9 cellular contexts compared by ENCODE assay signal in the genomic region with DNA sequence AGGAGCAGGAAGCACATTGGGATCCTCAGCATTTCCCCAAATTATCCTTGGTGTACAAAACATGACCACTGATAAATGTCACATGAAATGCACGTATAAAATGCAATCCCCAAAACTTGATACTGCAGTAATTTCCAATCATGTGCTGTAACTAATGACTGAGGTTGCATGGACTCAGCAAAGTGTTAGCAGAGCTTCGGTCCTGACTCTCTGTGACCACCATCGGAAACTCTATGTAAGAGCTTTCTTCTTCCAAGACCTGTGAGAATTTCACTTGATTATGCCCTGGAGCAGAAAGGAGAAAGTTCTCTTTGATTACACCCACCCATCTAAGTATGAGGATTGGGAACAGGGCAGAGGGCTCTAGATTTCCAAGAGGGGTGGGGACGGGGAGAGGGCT. TPM values are rescaled to one million over a fixed set of nuclear protein-coding genes. Genes with fewer than 3 reads are reported as not detected.
A peak's percentile ranks its signal among the peaks of the same experiment; 100 is the strongest.
DNase-seq lines count a peak whose midpoint lies in the region; FAIRE-seq and TF ChIP-seq lines count a peak whose summit lies in the region.
"Had no signal": no experiment of that assay in that cellular context is flagged by ENCODE, and none has a peak within 500 bp of the region (broad histone marks: within the 10 kb centered on the region; RNA-seq: fewer than 3 reads in every experiment).

No MANE protein-coding gene starts in this region.

- peaks cover 39% of the 10 kb centered on the region for H3K36me3 Mint-ChIP-seq in dendritic cell treated with granulocyte-macrophage colony-stimulating factor and Interleukin-4, amounts not matched to agents 40 ng/mL and 50 ng/mL, for 4 days (ENCODE audit: low read depth)

- H3K4me3 Mint-ChIP-seq in dendritic cell treated with granulocyte-macrophage colony-stimulating factor and Interleukin-4, amounts not matched to agents 40 ng/mL and 50 ng/mL, for 4 days = peak overlapping the region; percentile 94

- H3K27me3 ChIP-seq in GM06990 (replicated peaks; ENCODE audit: control insufficient read depth, insufficient read depth, low read length) (no peaks in the 10 kb centered on the region), MM.1S (replicated peaks; ENCODE audit: insufficient read depth, low read length) (no peaks in the 10 kb centered on the region), small intestine (ENCODE audit: control insufficient read depth in 2 of 2, insufficient read depth in 2 of 2, low read length in 2 of 2) (no peaks in the 10 kb centered on the region)

- H3K9me3 ChIP-seq in MM.1S (replicated peaks; ENCODE audit: insufficient read depth, low read length) = no peaks in the 10 kb centered on the region
- no peaks in the 10 kb centered on the region for H3K9me3 ChIP-seq in small intestine (ENCODE audit: control insufficient read depth, low read depth)
- H3K9me3 ChIP-seq: SJSA1 had no signal

- TF ChIP-seq CTCF in GM06990 (IDR thresholded peaks at IDR 0.05; ENCODE audit: insufficient read depth, low read length, poor library complexity, severe bottlenecking) = no peak
- no peak for TF ChIP-seq CTCF in MM.1S (IDR thresholded peaks at IDR 0.05; ENCODE audit: low read length)

- H3K36me3 ChIP-seq in GM06990 (ENCODE audit: control insufficient read depth, insufficient read depth, low read length) (peaks cover 12% of the 10 kb centered on the region), MM.1S (replicated peaks; ENCODE audit: insufficient read depth, low read length) (no peaks in the 10 kb centered on the region; the same call in 1 of the 2 replicates), small intestine (ENCODE audit: control insufficient read depth in 2 of 2, insufficient read depth in 2 of 2, low read length in 2 of 2) (no peaks in the 10 kb centered on the region)
- H3K36me3 ChIP-seq: SJSA1 had no signal

- peaks cover 38% of the 10 kb centered on the region for H3F3A ChIP-seq in MM.1S (ENCODE audit: insufficient read depth, low read length)

- no peaks in the 10 kb centered on the region for H3K9me2 ChIP-seq in MM.1S (replicated peaks; ENCODE audit: insufficient read depth, low read length)

- peak overlapping the region; percentile 94 for H3K27ac Mint-ChIP-seq in dendritic cell treated with granulocyte-macrophage colony-stimulating factor and Interleukin-4, amounts not matched to agents 40 ng/mL and 50 ng/mL, for 4 days

- H3K4me1 ChIP-seq in MM.1S (ENCODE audit: low read length) (peaks cover 16% of the 10 kb centered on the region), small intestine (ENCODE audit: control insufficient read depth in 2 of 2, insufficient read depth in 1 of 2, low read depth in 1 of 2, low read length in 1 of 2) (peaks cover 0 to 3% of the 10 kb centered on the region in 2 donors)
- H3K4me1 ChIP-seq: SJSA1 had no signal

- H3K4me3 ChIP-seq in GM06990 (replicated peaks; ENCODE audit: low read depth, low read length) (peak overlapping the region; percentile 91), MM.1S (ENCODE audit: low read length) (peak overlapping the region; percentile 87), small intestine (ENCODE audit: low read depth in 1 of 2, low read length in 2 of 2) (peak overlapping the region; percentile 39 to 48)
- H3K4me3 ChIP-seq: SJSA1 had no signal

- no peak for DNase-seq in GM06990 (ENCODE audit: extremely low read depth, insufficient read length)
- peak; percentile 6 for DNase-seq in MM.1S
- DNase-seq in small intestine = no peak
- no peak for DNase-seq in cerebellar nuclear complex (lab: John Stamatoyannopoulos, UW)
- no peak for DNase-seq in NCI-H2029 (lab: John Stamatoyannopoulos, UW)
- DNase-seq in globus pallidus (ENCODE audit: low spot score) = no peak
- DNase-seq: head of caudate nucleus had no signal

- no peaks in the 10 kb centered on the region for H3K27me3 Mint-ChIP-seq in dendritic cell treated with granulocyte-macrophage colony-stimulating factor and Interleukin-4, amounts not matched to agents 40 ng/mL and 50 ng/mL, for 4 days

- intact Hi-C loops in dendritic cell treated with granulocyte-macrophage colony-stimulating factor and Interleukin-4, amounts not matched to agents 40 ng/mL and 50 ng/mL, for 4 days (cut with micrococcal nuclease) = loop anchor here (5.0 to 10.0 kb wide), 3 partner anchors 88 to 251 kb away; partner anchors contain the start of gene LRIF1

- H3K9ac ChIP-seq in MM.1S (ENCODE audit: low read length) = peak overlapping the region; percentile 73

- no peak overlapping the region for H2AFZ ChIP-seq in MM.1S (ENCODE audit: low read length)

- peaks cover 61% of the 10 kb centered on the region for H3K79me2 ChIP-seq in MM.1S (ENCODE audit: low read length)

- H3K4me1 Mint-ChIP-seq in dendritic cell treated with granulocyte-macrophage colony-stimulating factor and Interleukin-4, amounts not matched to agents 40 ng/mL and 50 ng/mL, for 4 days (ENCODE audit: low read depth) = peaks cover 54% of the 10 kb centered on the region

- peak overlapping the region; percentile 86; the same call in 1 of the 2 replicates for H3K27ac ChIP-seq in MM.1S (ENCODE audit: low read length)
- H3K27ac ChIP-seq in small intestine (ENCODE audit: low read depth in 1 of 2, low read length in 1 of 2) = peak overlapping the region; percentile 37 to 92
- H3K27ac ChIP-seq: SJSA1 had no signal

- WGBS in small intestine, 3 donors = 61 to 75% (median 72%) methylated on average over 4 of the region's 4 CpGs

- peak overlapping the region; percentile 94 for H3K4me2 ChIP-seq in MM.1S (ENCODE audit: low read depth, low read length)

- no peak for FAIRE-seq in small intestine (lab: Jason Lieb, UNC)

- H4K20me1 ChIP-seq in MM.1S (ENCODE audit: insufficient read depth, low read length) = no peaks in the 10 kb centered on the region

- no peaks in the 10 kb centered on the region for H3K9me3 Mint-ChIP-seq in dendritic cell treated with granulocyte-macrophage colony-stimulating factor and Interleukin-4, amounts not matched to agents 40 ng/mL and 50 ng/mL, for 4 days

RNA-seq across cellular contexts. Expression of gene CD53, which starts 0.9 kb away (rescaled TPM):
- polyA plus RNA-seq in small intestine = 10 to 100 TPM in 2 of 3 donors, 1 to 10 TPM in 1; 9.6 to 35.8 (median 18.9) TPM
